ENCODE assay signal across 8 cellular contexts in the genomic region with DNA sequence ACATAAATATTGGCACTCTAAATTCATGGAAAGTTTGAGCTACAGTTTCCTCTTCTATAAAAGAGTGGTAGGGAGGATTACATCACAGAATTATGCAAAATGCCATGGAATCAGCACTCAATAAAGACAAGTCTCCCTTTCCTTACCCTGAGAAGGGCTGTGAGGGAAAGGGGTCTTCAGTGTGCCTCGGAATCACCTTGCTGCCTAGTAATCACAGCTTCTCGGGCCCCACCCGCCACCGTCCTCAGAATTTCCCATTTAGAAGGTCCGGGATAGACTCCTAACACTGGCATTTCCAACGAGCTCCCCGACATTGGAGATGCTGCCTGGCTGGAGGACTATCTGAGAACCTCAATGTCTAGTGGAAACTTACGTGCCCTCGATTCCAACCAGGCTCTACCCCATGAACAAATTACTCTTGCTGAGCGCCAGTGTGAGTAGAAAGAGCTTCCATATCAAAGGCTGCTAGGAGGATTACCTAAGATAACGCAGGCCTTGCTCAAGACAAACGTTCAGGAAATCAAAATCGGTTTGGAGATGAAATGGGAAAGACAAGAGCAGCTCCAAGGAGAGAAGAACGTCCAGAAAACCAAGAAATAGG.
DNase-seq lines count a peak whose midpoint lies in the region; ATAC-seq and TF ChIP-seq lines count a peak whose summit lies in the region.

No MANE protein-coding gene starts in this region.

- no peaks in the 10 kb centered on the region for H3K9me3 Mint-ChIP-seq in activated CD4-positive, alpha-beta T cell treated with anti-CD3 and anti-CD28 coated beads, Interleukin-2, amount 10 ng/mL, durations not matched to agents 24 days and 14 days
- H3K9me3 Mint-ChIP-seq in natural killer cell treated with Interleukin-12 subunit alpha and Interleukin-12 subunit beta and Interleukin-15 and Interleukin-18, amount 100 ng/mL, for 72 hours, result no peaks in the 10 kb centered on the region

- H3K36me3 Mint-ChIP-seq in activated CD4-positive, alpha-beta T cell treated with anti-CD3 and anti-CD28 coated beads, Interleukin-2, amount 10 ng/mL, durations not matched to agents 24 days and 14 days (ENCODE audit: low read depth), result peaks cover 4% of the 10 kb centered on the region
- H3K36me3 Mint-ChIP-seq in natural killer cell treated with Interleukin-12 subunit alpha and Interleukin-12 subunit beta and Interleukin-15 and Interleukin-18, amount 100 ng/mL, for 72 hours, result no peaks in the 10 kb centered on the region

- peak overlapping the region; percentile 89 for H3K4me3 Mint-ChIP-seq in activated CD4-positive, alpha-beta T cell treated with anti-CD3 and anti-CD28 coated beads, Interleukin-2, amount 10 ng/mL, durations not matched to agents 24 days and 14 days
- peak overlapping the region; percentile 89 for H3K4me3 Mint-ChIP-seq in natural killer cell treated with Interleukin-12 subunit alpha and Interleukin-12 subunit beta and Interleukin-15 and Interleukin-18, amount 100 ng/mL, for 72 hours

- peaks cover 42% of the 10 kb centered on the region for H3K4me1 Mint-ChIP-seq in activated CD4-positive, alpha-beta T cell treated with anti-CD3 and anti-CD28 coated beads, Interleukin-2, amount 10 ng/mL, durations not matched to agents 24 days and 14 days
- H3K4me1 Mint-ChIP-seq in natural killer cell treated with Interleukin-12 subunit alpha and Interleukin-12 subunit beta and Interleukin-15 and Interleukin-18, amount 100 ng/mL, for 72 hours (ENCODE audit: low read depth in 2 of 2), result peaks cover 28 to 44% of the 10 kb centered on the region in 2 donors

- intact Hi-C loops in activated CD4-positive, alpha-beta T cell treated with anti-CD3 and anti-CD28 coated beads, Interleukin-2, amount 10 ng/mL, durations not matched to agents 24 days and 14 days (cut with micrococcal nuclease), result loop anchor here (2.0 to 10.0 kb wide), 2 partner anchors 41 to 1427 kb away; a partner anchor contains a TSS

- peak overlapping the region; percentile 98 for H3K27ac Mint-ChIP-seq in activated CD4-positive, alpha-beta T cell treated with anti-CD3 and anti-CD28 coated beads, Interleukin-2, amount 10 ng/mL, durations not matched to agents 24 days and 14 days
- peak overlapping the region; percentile 84 to 98 for H3K27ac Mint-ChIP-seq in natural killer cell treated with Interleukin-12 subunit alpha and Interleukin-12 subunit beta and Interleukin-15 and Interleukin-18, amount 100 ng/mL, for 72 hours

- TF ChIP-seq CTCF in choroid plexus epithelial cell (conservative IDR thresholded peaks at IDR 0.05; ENCODE audit: low read depth, low read length) (no peak), foreskin fibroblast (IDR thresholded peaks at IDR 0.05; ENCODE audit: low read depth, low read length) (no peak)

- DNase-seq in activated CD4-positive, alpha-beta T cell treated with anti-CD3 and anti-CD28 coated beads, Interleukin-2, amount 10 ng/mL, durations not matched to agents 24 days and 14 days, result peak; percentile 78
- no peak for DNase-seq in activated CD4-positive, alpha-beta T cell treated with anti-CD3 and anti-CD28 coated beads for 48 hours
- DNase-seq in SIG-M5 treated with dmso at 0.1 percent for 504 hours (lab: John Stamatoyannopoulos, UW; ENCODE audit: unreplicated experiment), result peak; percentile 82
- DNase-seq in choroid plexus epithelial cell (ENCODE audit: low read depth), result peak; percentile 31
- no peak for DNase-seq in natural killer cell treated with Interleukin-12 subunit alpha and Interleukin-12 subunit beta and Interleukin-15 and Interleukin-18, amount 100 ng/mL, for 72 hours (ENCODE audit: low spot score)
- no peak for DNase-seq in effector CD4-positive, alpha-beta T cell
- no peak for DNase-seq in D341Med (ENCODE audit: low spot score)
- DNase-seq in foreskin fibroblast, result no peak

- H3K4me3 ChIP-seq in choroid plexus epithelial cell (ENCODE audit: low read depth, low read length) (no peak overlapping the region), foreskin fibroblast (ENCODE audit: low read depth in 1 of 2, low read length in 2 of 2) (peak overlapping the region in 1 of 2 donors; percentile 55)

- no peaks in the 10 kb centered on the region for H3K27me3 Mint-ChIP-seq in activated CD4-positive, alpha-beta T cell treated with anti-CD3 and anti-CD28 coated beads, Interleukin-2, amount 10 ng/mL, durations not matched to agents 24 days and 14 days
- H3K27me3 Mint-ChIP-seq in natural killer cell treated with Interleukin-12 subunit alpha and Interleukin-12 subunit beta and Interleukin-15 and Interleukin-18, amount 100 ng/mL, for 72 hours, result no peaks in the 10 kb centered on the region

- no peak for ATAC-seq in natural killer cell treated with Interleukin-12 subunit alpha and Interleukin-12 subunit beta and Interleukin-15 and Interleukin-18, amount 100 ng/mL, for 72 hours

Comparison
In these comparisons a context has a peak if more than half of its experiments do, and no peak if none do; other contexts are left out.
1. DNase-seq: peak in activated CD4-positive, alpha-beta T cell treated with anti-CD3 and anti-CD28 coated beads, Interleukin-2, amount 10 ng/mL, durations not matched to agents 24 days and 14 days (single experiment), SIG-M5 treated with dmso at 0.1 percent for 504 hours (single experiment) and choroid plexus epithelial cell (single experiment); none in activated CD4-positive, alpha-beta T cell treated with anti-CD3 and anti-CD28 coated beads for 48 hours (single experiment), natural killer cell treated with Interleukin-12 subunit alpha and Interleukin-12 subunit beta and Interleukin-15 and Interleukin-18, amount 100 ng/mL, for 72 hours (single experiment), effector CD4-positive, alpha-beta T cell (single experiment), D341Med (single experiment) and foreskin fibroblast (0 of 2).